Comparison of ENCODE assay signal across 2 cellular contexts in genomic region chr10:120262857-120263547, GRCh38.
TF ChIP-seq lines count a peak whose summit lies in the region.

No MANE protein-coding gene starts in this region.

TF ChIP-seq in GM12878, 131 proteins besides CTCF, POLR2A, EP300 and RAD21 (continued from another document):
- TF ChIP-seq, protein P1, sequence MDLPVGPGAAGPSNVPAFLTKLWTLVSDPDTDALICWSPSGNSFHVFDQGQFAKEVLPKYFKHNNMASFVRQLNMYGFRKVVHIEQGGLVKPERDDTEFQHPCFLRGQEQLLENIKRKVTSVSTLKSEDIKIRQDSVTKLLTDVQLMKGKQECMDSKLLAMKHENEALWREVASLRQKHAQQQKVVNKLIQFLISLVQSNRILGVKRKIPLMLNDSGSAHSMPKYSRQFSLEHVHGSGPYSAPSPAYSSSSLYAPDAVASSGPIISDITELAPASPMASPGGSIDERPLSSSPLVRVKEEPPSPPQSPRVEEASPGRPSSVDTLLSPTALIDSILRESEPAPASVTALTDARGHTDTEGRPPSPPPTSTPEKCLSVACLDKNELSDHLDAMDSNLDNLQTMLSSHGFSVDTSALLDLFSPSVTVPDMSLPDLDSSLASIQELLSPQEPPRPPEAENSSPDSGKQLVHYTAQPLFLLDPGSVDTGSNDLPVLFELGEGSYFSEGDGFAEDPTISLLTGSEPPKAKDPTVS (IDR thresholded peaks at IDR 0.05; ENCODE audit: low read depth, low read length) = no peak
- TF ChIP-seq MTA2 (IDR thresholded peaks at IDR 0.05; ENCODE audit: low read depth) (peak; percentile 73), JUNB (IDR thresholded peaks at IDR 0.05) (0 out of 2 replicates have a peak, but pooled peaks have one; percentile 23), RUNX3 (IDR thresholded peaks at IDR 0.05; ENCODE audit: low read length) (no peak), NBN (IDR thresholded peaks at IDR 0.05) (0 out of 2 replicates have a peak, but pooled peaks have one; percentile 35), ZNF24 (IDR thresholded peaks at IDR 0.05) (0 out of 2 replicates have a peak, but pooled peaks have one; percentile 15), ATF7 (IDR thresholded peaks at IDR 0.05; ENCODE audit: low read depth) (peak; percentile 70), MAX (IDR thresholded peaks at IDR 0.05; ENCODE audit: low read depth, low read length) (no peak)

TF ChIP-seq in WTC11, 78 proteins besides CTCF, POLR2A, EP300 and RAD21 (continued from another document):
- no peak for TF ChIP-seq IRF2 (CRISPR knock-in tag; IDR thresholded peaks at IDR 0.05; ENCODE audit: borderline replicate concordance, low read depth)
